ENCODE assay signal across 11 cellular contexts in the genomic region with DNA sequence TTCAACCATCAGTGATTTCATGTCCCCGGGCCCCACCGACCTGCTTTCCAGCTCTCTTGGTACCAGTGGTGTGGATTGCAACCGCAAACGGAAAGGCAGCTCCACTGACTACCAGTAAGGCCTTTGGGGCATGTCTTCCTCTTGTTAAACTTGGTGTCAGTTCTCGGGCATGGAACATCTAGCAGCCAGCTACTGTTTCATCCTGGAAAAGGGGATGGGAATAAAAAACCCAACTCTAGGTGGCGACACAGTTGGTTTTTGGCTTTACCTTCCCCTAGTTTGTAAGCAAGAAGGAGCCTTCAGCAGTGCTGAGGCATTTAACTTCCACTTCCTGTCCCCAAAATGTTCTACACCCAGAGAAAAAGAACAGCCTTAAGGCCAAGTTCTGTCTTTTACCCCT.
A peak's percentile ranks its signal among the peaks of the same experiment; 100 is the strongest.
DNase-seq lines count a peak whose midpoint lies in the region; ATAC-seq and TF ChIP-seq lines count a peak whose summit lies in the region.
"Had no signal": no experiment of that assay in that cellular context is flagged by ENCODE, and none has a peak within 500 bp of the region (broad histone marks: within the 10 kb centered on the region; RNA-seq: fewer than 3 reads in every experiment).

No MANE protein-coding gene starts in this region.

- DNase-seq in GDM1 (lab: John Stamatoyannopoulos, UW) (peak; percentile 20), Kasumi-1 (lab: John Stamatoyannopoulos, UW) (peak; percentile 12 to 40), brain microvascular endothelial cell (no peak), mucosa of descending colon (peak in 1 of 3 donors; percentile 64), vagina (ENCODE audit: extremely low spot score in 2 of 2) (no peak), spleen (no peak)
- DNase-seq in activated T-cell treated with anti-CD3 and anti-CD28 coated beads, Interleukin-2, amount 50 U/mL, for 72 hours, result no peak
- DNase-seq: activated gamma-delta T cell treated with Interleukin-2 at 50 U/mL for 16 hours, glutamatergic neuron, SHP77 treated with DMSO at 0.1 percent for 48 hours had no signal

- peaks cover 7% of the 10 kb centered on the region for H3K36me3 ChIP-seq in brain microvascular endothelial cell (replicated peaks)
- H3K36me3 ChIP-seq in mucosa of descending colon (ENCODE audit: low read depth), result no peaks in the 10 kb centered on the region
- H3K36me3 ChIP-seq in vagina, result peaks cover 0 to 20% of the 10 kb centered on the region in 2 donors
- peaks cover 0 to 100% (median 53%) of the 10 kb centered on the region in 6 donors for H3K36me3 ChIP-seq in spleen

- H3K9me3 Mint-ChIP-seq in activated T-cell treated with anti-CD3 and anti-CD28 coated beads, Interleukin-2, amount 50 U/mL, for 72 hours, result no peaks in the 10 kb centered on the region

- H3K4me3 Mint-ChIP-seq in activated T-cell treated with anti-CD3 and anti-CD28 coated beads, Interleukin-2, amount 50 U/mL, for 72 hours, result no peak overlapping the region

- peak; percentile 53 for ATAC-seq in mucosa of descending colon
- no peak for ATAC-seq in HG02610 (IDR thresholded peaks at IDR 0.05; ENCODE audit: unreplicated experiment)
- no peak for ATAC-seq in activated T-cell treated with anti-CD3 and anti-CD28 coated beads, Interleukin-2, amount 50 U/mL, for 72 hours (replicated peaks in 1 of 2)

- H3K36me3 Mint-ChIP-seq in activated T-cell treated with anti-CD3 and anti-CD28 coated beads, Interleukin-2, amount 50 U/mL, for 72 hours (ENCODE audit: insufficient read depth in 2 of 2), result peaks cover 0 to 7% of the 10 kb centered on the region in 2 donors

- TF ChIP-seq POLR2A in vagina (IDR thresholded peaks at IDR 0.05) (no peak), spleen (IDR thresholded peaks at IDR 0.05) (no peak)

- H3K27me3 Mint-ChIP-seq in activated T-cell treated with anti-CD3 and anti-CD28 coated beads, Interleukin-2, amount 50 U/mL, for 72 hours (ENCODE audit: low read depth), result no peaks in the 10 kb centered on the region

- H3K9me3 ChIP-seq in mucosa of descending colon, result no peaks in the 10 kb centered on the region
- H3K9me3 ChIP-seq in vagina, result no peaks in the 10 kb centered on the region
- H3K9me3 ChIP-seq in spleen, result no peaks in the 10 kb centered on the region

- H3K27ac ChIP-seq in brain microvascular endothelial cell (no peak overlapping the region), vagina (no peak overlapping the region), spleen (no peak overlapping the region)

- WGBS in spleen, 5 donors, result 89 to 95% (median 92%) methylated on average over 6 of the region's 6 CpGs

- H3K4me1 ChIP-seq in mucosa of descending colon (ENCODE audit: low read depth), result no peaks in the 10 kb centered on the region
- H3K4me1 ChIP-seq in vagina, result no peaks in the 10 kb centered on the region
- no peaks in the 10 kb centered on the region for H3K4me1 ChIP-seq in spleen

- in situ Hi-C loops in brain microvascular endothelial cell (cut with HindIII; ENCODE audit: low pct_ligation_motif_present, low sequenced_read_pairs), result no loop called here

- peak; percentile 53 for TF ChIP-seq CTCF in brain microvascular endothelial cell (IDR thresholded peaks at IDR 0.05; ENCODE audit: low read depth, low read length, missing control alignments)
- TF ChIP-seq CTCF in mucosa of descending colon (IDR thresholded peaks at IDR 0.05), result no peak
- no peak for TF ChIP-seq CTCF in vagina (IDR thresholded peaks at IDR 0.05)
- no peak for TF ChIP-seq CTCF in spleen (IDR thresholded peaks at IDR 0.05 in 8 of 11, conservative IDR thresholded peaks at IDR 0.05 in 3 of 11)

- H3K4me1 Mint-ChIP-seq in activated T-cell treated with anti-CD3 and anti-CD28 coated beads, Interleukin-2, amount 50 U/mL, for 72 hours (ENCODE audit: low read depth), result peaks cover 9% of the 10 kb centered on the region

- intact Hi-C loops in mucosa of descending colon (cut with DNase I, micrococcal nuclease) (no loop called here), vagina (cut with DNase I) (no loop called here), spleen (cut with DNase I; ENCODE audit: low total_unique reads) (no loop called here)

- H3K27me3 ChIP-seq in brain microvascular endothelial cell (replicated peaks) (no peaks in the 10 kb centered on the region), vagina (no peaks in the 10 kb centered on the region), spleen (replicated peaks in 1 of 7) (no peaks in the 10 kb centered on the region)

- H3K4me3 ChIP-seq in brain microvascular endothelial cell (ENCODE audit: low read depth, low read length) (no peak overlapping the region), mucosa of descending colon (no peak overlapping the region), vagina (no peak overlapping the region), spleen (no peak overlapping the region)

- H3K27ac Mint-ChIP-seq in activated T-cell treated with anti-CD3 and anti-CD28 coated beads, Interleukin-2, amount 50 U/mL, for 72 hours, result no peak overlapping the region

Comparison
In these comparisons a context has a peak if more than half of its experiments do, and no peak if none do; other contexts are left out.
1. DNase-seq: peak in GDM1 (single experiment) and Kasumi-1 (2 of 2); none in brain microvascular endothelial cell (single experiment), vagina (0 of 2), spleen (single experiment) and activated T-cell treated with anti-CD3 and anti-CD28 coated beads, Interleukin-2, amount 50 U/mL, for 72 hours (0 of 2).